ENCODE assay signal across 1 cellular context in genomic region chr15:98729446-98730042, GRCh38.
TF ChIP-seq lines count a peak whose summit lies in the region.

No MANE protein-coding gene starts in this region.

TF ChIP-seq in IMR-90, 13 proteins besides CTCF, POLR2A, EP300 and RAD21:
- no peak for TF ChIP-seq CHD1 (IDR thresholded peaks at IDR 0.05; ENCODE audit: low read depth, low read length)
- TF ChIP-seq USF2 (IDR thresholded peaks at IDR 0.05; ENCODE audit: low read depth, low read length): no peak
- TF ChIP-seq ELK1 (IDR thresholded peaks at IDR 0.05; ENCODE audit: borderline replicate concordance, low read depth, low read length): no peak
- no peak for TF ChIP-seq NFE2L2 (IDR thresholded peaks at IDR 0.05; ENCODE audit: low read depth, low read length)
- no peak for TF ChIP-seq BHLHE40 (IDR thresholded peaks at IDR 0.05; ENCODE audit: low read depth, low read length)
- no peak for TF ChIP-seq MXI1 (IDR thresholded peaks at IDR 0.05; ENCODE audit: borderline replicate concordance, low read depth, low read length)
- TF ChIP-seq MAZ (IDR thresholded peaks at IDR 0.05; ENCODE audit: borderline replicate concordance, low read depth, low read length): no peak
- no peak for TF ChIP-seq RCOR1 (IDR thresholded peaks at IDR 0.05; ENCODE audit: insufficient replicate concordance, low read length)
- no peak for TF ChIP-seq CEBPB (IDR thresholded peaks at IDR 0.05; ENCODE audit: low read depth, low read length)
- no peak for TF ChIP-seq RFX5 (IDR thresholded peaks at IDR 0.05; ENCODE audit: low read depth, low read length)
- no peak for TF ChIP-seq MAFK (IDR thresholded peaks at IDR 0.05; ENCODE audit: low read depth, low read length)
- no peak for TF ChIP-seq SMC3 (IDR thresholded peaks at IDR 0.05; ENCODE audit: low read depth, low read length)
- no peak for TF ChIP-seq FOS (IDR thresholded peaks at IDR 0.05; ENCODE audit: low read depth, low read length)
